ENCODE assay signal across 21 cellular contexts in genomic region chr3:99955773-99956562, GRCh38.
DNase-seq lines count a peak whose midpoint lies in the region; ATAC-seq, FAIRE-seq and TF ChIP-seq lines count a peak whose summit lies in the region.
"Had no signal": no experiment of that assay in that cellular context is flagged by ENCODE, and none has a peak within 500 bp of the region (broad histone marks: within the 10 kb centered on the region; RNA-seq: fewer than 3 reads in every experiment).

No MANE protein-coding gene starts in this region.

- H3K27me3 ChIP-seq in left ventricle myocardium inferior (ENCODE audit: low read depth) (no peaks in the 10 kb centered on the region), pancreas (no peaks in the 10 kb centered on the region)
- H3K27me3 ChIP-seq in CD4-positive, alpha-beta memory T cell (ENCODE audit: insufficient read depth, low read length) = no peaks in the 10 kb centered on the region
- H3K27me3 ChIP-seq: Peyer's patch, SJCRH30 had no signal

- POLR2A ChIA-PET in CD4-positive, alpha-beta memory T cell (lab: Charles Lee; ENCODE audit: partially characterized antibody) = no interaction called here

- no peaks in the 10 kb centered on the region for H3K36me3 ChIP-seq in left ventricle myocardium inferior
- no peaks in the 10 kb centered on the region for H3K36me3 ChIP-seq in pancreas
- no peaks in the 10 kb centered on the region for H3K36me3 ChIP-seq in CD4-positive, alpha-beta memory T cell (ENCODE audit: insufficient read depth, low read length)
- H3K36me3 ChIP-seq: Peyer's patch, SJCRH30 had no signal

- ATAC-seq in left ventricle myocardium superior (no peak), left lobe of liver (peak; percentile 76), pancreas (peak; percentile 70 to 73 (median 72)), HG02759 (IDR thresholded peaks at IDR 0.05; ENCODE audit: unreplicated experiment) (no peak), GM21381 (IDR thresholded peaks at IDR 0.05; ENCODE audit: unreplicated experiment) (no peak)

- no peak overlapping the region for H3K27ac Mint-ChIP-seq in CD4-positive, alpha-beta memory T cell

- H3K27me3 Mint-ChIP-seq in CD4-positive, alpha-beta memory T cell = no peaks in the 10 kb centered on the region

- peak overlapping the region; percentile 27 for H3K27ac ChIP-seq in left ventricle myocardium inferior (replicated peaks)
- peak overlapping the region in 3 of 4 donors; percentile 28 to 83 (median 80) for H3K27ac ChIP-seq in pancreas
- no peak overlapping the region for H3K27ac ChIP-seq in CD4-positive, alpha-beta memory T cell (ENCODE audit: low read depth, low read length)
- H3K27ac ChIP-seq: C4-2B, GM23248, Peyer's patch, SJCRH30 had no signal

- H3K9me3 ChIP-seq in left ventricle myocardium inferior (replicated peaks) (no peaks in the 10 kb centered on the region), pancreas (no peaks in the 10 kb centered on the region)
- no peaks in the 10 kb centered on the region for H3K9me3 ChIP-seq in CD4-positive, alpha-beta memory T cell (ENCODE audit: control insufficient read depth in 1 of 2, low read length in 2 of 2)
- H3K9me3 ChIP-seq: Peyer's patch, SJCRH30 had no signal

- intact Hi-C loops in left ventricle myocardium inferior (cut with micrococcal nuclease) (no loop called here), left ventricle myocardium superior (cut with micrococcal nuclease) (no loop called here), pancreas (cut with DNase I) (no loop called here)
- intact Hi-C loops in CD4-positive, alpha-beta memory T cell (cut with micrococcal nuclease) = no loop called here

- CTCF ChIA-PET in CD4-positive, alpha-beta memory T cell (lab: Charles Lee; ENCODE audit: partially characterized antibody) = no interaction called here

- H3K4me3 ChIP-seq in left ventricle myocardium inferior (no peak overlapping the region), pancreas (no peak overlapping the region)
- H3K4me3 ChIP-seq in CD4-positive, alpha-beta memory T cell (ENCODE audit: low read length in 2 of 2) = no peak overlapping the region
- H3K4me3 ChIP-seq: GM23248, Peyer's patch, SJCRH30 had no signal

- H3K4me3 Mint-ChIP-seq in CD4-positive, alpha-beta memory T cell = no peak overlapping the region
- H3K4me3 Mint-ChIP-seq: H9 had no signal

- FAIRE-seq in pancreas (lab: Jason Lieb, UNC) = no peak
- FAIRE-seq: GM19239 had no signal

- TF ChIP-seq CTCF in left ventricle myocardium inferior (IDR thresholded peaks at IDR 0.05; ENCODE audit: borderline replicate concordance) = no peak
- no peak for TF ChIP-seq CTCF in pancreas (IDR thresholded peaks at IDR 0.05)

- DNase-seq in left ventricle myocardium inferior (no peak), left ventricle myocardium superior (no peak), left lobe of liver (ENCODE audit: low spot score) (no peak), pancreas (peak in 2 of 6 donors; percentile 16 to 29)
- DNase-seq in CD4-positive, alpha-beta memory T cell = no peak
- DNase-seq in NK-92 treated with Interleukin-12 subunit alpha and Interleukin-12 subunit beta, amount 100 ng/mL, for 24 hours (lab: John Stamatoyannopoulos, UW) = no peak
- DNase-seq: EL, GF-D8, GM23248, H9, Karpas-422, MV-4-11, NCI-H1105 treated with DMSO at 0.1 percent for 48 hours, NCI-H2029 treated with DMSO at 0.1 percent for 48 hours, NCI-H524 treated with DMSO at 0.1 percent for 48 hours, Peyer's patch, SJCRH30 had no signal

- H3K4me1 ChIP-seq in left ventricle myocardium inferior = peaks cover 56% of the 10 kb centered on the region
- H3K4me1 ChIP-seq in pancreas = peaks cover 10 to 43% (median 29%) of the 10 kb centered on the region in 3 donors
- H3K4me1 ChIP-seq in CD4-positive, alpha-beta memory T cell (ENCODE audit: insufficient read depth, low read length) = no peaks in the 10 kb centered on the region
- H3K4me1 ChIP-seq: Peyer's patch had no signal

- 61 to 63% methylated on average over 10 of the region's 10 CpGs for WGBS in pancreas, 2 donors

- no peaks in the 10 kb centered on the region for H3K9me3 Mint-ChIP-seq in CD4-positive, alpha-beta memory T cell
- H3K9me3 Mint-ChIP-seq: H9 had no signal

- H3K4me1 Mint-ChIP-seq in CD4-positive, alpha-beta memory T cell = peaks cover 0 to 3% (median 0%) of the 10 kb centered on the region in 4 donors

- no peaks in the 10 kb centered on the region for H3K36me3 Mint-ChIP-seq in CD4-positive, alpha-beta memory T cell

Comparison
In these comparisons a context has a peak if more than half of its experiments do, and no peak if none do; other contexts are left out.
1. ATAC-seq: peak in left lobe of liver (single experiment) and pancreas (4 of 4); none in left ventricle myocardium superior (single experiment), HG02759 (single experiment) and GM21381 (single experiment).